1 cellular context compared by ENCODE assay signal in the genomic region with DNA sequence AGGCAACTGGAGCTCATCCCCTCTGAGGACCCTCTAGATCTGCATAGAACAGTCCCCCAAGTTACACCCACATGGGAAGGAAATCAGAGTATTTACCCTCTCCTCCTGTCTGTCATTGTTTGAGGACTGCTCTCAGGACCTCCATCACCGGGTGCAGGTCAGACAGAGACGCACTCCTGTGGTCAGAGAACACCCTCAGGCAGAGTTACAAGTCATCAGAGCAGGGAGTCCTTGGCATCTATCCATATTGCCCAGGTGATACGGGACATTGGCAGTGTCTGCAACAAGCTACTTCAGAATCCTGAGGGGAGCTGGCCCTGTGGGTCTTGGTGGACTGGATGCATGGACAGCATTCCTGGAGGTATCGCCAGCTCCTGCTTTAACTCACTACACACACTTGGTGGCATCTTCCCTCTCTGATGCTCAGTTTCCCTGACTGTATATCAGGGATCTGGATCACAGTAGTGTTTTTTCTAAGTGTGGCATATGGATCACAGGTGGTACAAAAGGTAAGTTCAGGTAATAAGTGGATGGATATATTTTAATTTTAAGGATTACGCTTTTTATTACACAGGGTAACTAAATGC.
TF ChIP-seq lines count a peak whose summit lies in the region.

No MANE protein-coding gene starts in this region.

TF ChIP-seq in liver, 16 proteins besides CTCF, POLR2A, EP300 and RAD21 (continued from another document):
- TF ChIP-seq, protein P1, sequence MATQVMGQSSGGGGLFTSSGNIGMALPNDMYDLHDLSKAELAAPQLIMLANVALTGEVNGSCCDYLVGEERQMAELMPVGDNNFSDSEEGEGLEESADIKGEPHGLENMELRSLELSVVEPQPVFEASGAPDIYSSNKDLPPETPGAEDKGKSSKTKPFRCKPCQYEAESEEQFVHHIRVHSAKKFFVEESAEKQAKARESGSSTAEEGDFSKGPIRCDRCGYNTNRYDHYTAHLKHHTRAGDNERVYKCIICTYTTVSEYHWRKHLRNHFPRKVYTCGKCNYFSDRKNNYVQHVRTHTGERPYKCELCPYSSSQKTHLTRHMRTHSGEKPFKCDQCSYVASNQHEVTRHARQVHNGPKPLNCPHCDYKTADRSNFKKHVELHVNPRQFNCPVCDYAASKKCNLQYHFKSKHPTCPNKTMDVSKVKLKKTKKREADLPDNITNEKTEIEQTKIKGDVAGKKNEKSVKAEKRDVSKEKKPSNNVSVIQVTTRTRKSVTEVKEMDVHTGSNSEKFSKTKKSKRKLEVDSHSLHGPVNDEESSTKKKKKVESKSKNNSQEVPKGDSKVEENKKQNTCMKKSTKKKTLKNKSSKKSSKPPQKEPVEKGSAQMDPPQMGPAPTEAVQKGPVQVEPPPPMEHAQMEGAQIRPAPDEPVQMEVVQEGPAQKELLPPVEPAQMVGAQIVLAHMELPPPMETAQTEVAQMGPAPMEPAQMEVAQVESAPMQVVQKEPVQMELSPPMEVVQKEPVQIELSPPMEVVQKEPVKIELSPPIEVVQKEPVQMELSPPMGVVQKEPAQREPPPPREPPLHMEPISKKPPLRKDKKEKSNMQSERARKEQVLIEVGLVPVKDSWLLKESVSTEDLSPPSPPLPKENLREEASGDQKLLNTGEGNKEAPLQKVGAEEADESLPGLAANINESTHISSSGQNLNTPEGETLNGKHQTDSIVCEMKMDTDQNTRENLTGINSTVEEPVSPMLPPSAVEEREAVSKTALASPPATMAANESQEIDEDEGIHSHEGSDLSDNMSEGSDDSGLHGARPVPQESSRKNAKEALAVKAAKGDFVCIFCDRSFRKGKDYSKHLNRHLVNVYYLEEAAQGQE (IDR thresholded peaks at IDR 0.05) = no peak
- TF ChIP-seq GABPA (IDR thresholded peaks at IDR 0.05 in 1 of 2, conservative IDR thresholded peaks at IDR 0.05 in 1 of 2) (no peak), EGR1 (IDR thresholded peaks at IDR 0.05; ENCODE audit: low read depth in 2 of 2) (no peak), NR2F2 (IDR thresholded peaks at IDR 0.05) (no peak)
- TF ChIP-seq, protein P2, sequence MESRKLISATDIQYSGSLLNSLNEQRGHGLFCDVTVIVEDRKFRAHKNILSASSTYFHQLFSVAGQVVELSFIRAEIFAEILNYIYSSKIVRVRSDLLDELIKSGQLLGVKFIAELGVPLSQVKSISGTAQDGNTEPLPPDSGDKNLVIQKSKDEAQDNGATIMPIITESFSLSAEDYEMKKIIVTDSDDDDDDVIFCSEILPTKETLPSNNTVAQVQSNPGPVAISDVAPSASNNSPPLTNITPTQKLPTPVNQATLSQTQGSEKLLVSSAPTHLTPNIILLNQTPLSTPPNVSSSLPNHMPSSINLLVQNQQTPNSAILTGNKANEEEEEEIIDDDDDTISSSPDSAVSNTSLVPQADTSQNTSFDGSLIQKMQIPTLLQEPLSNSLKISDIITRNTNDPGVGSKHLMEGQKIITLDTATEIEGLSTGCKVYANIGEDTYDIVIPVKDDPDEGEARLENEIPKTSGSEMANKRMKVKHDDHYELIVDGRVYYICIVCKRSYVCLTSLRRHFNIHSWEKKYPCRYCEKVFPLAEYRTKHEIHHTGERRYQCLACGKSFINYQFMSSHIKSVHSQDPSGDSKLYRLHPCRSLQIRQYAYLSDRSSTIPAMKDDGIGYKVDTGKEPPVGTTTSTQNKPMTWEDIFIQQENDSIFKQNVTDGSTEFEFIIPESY (IDR thresholded peaks at IDR 0.05) = no peak
